Comparison of ENCODE assay signal across 24 cellular contexts in the genomic region with DNA sequence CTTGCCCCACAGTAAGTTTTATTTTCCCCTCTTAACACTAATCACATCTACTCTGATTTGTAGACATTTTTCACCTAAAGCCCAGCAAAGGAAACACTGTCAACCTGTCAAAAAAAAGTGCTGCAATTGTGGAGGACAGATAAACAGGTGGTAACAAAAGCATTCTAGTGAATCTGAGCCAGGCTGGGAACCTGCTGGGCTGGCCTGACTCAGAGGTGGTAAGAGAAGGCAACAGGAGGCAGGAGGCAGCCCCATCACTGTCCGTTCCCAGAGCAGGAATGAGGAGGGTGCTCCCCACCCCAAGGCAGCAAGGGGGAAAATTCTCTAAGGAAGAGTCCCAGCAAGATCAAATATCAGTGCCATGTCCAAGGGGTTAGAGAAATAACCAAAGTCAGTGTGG. TPM values are rescaled to one million over a fixed set of nuclear protein-coding genes. Genes with fewer than 3 reads are reported as not detected.
DNase-seq lines count a peak whose midpoint lies in the region; ATAC-seq lines count a peak whose summit lies in the region.
"Had no signal": no experiment of that assay in that cellular context is flagged by ENCODE, and none has a peak within 500 bp of the region (broad histone marks: within the 10 kb centered on the region; RNA-seq: fewer than 3 reads in every experiment).

No MANE protein-coding gene starts in this region.

- no peak overlapping the region for H3K9ac ChIP-seq in stomach smooth muscle (ENCODE audit: low read length in 2 of 2)
- H3K9ac ChIP-seq: SK-N-SH had no signal

- H3K4me3 ChIP-seq in stomach smooth muscle (ENCODE audit: low read length in 2 of 2) = no peak overlapping the region
- H3K4me3 ChIP-seq: body of pancreas, lung, spleen had no signal

- no peaks in the 10 kb centered on the region for H3K36me3 ChIP-seq in stomach smooth muscle (ENCODE audit: control insufficient read depth in 2 of 2, insufficient read depth in 2 of 2, low read length in 2 of 2)
- H3K36me3 ChIP-seq: spleen had no signal

- ATAC-seq in GM21381 (IDR thresholded peaks at IDR 0.05; ENCODE audit: unreplicated experiment) (peak; percentile 16), esophagus mucosa (peak; percentile 82), HG02973 (IDR thresholded peaks at IDR 0.05; ENCODE audit: unreplicated experiment) (no peak)
- ATAC-seq: body of pancreas, HCT116 had no signal

- no peaks in the 10 kb centered on the region for H3K27me3 ChIP-seq in stomach smooth muscle (ENCODE audit: control insufficient read depth in 1 of 2, insufficient read depth in 2 of 2, low read length in 2 of 2)
- H3K27me3 ChIP-seq: body of pancreas, spleen had no signal

- H3K27ac ChIP-seq in angular gyrus (ENCODE audit: low read depth, low read length) (peak overlapping the region; percentile 63), stomach smooth muscle (ENCODE audit: low read length) (peak overlapping the region; percentile 31)
- H3K27ac ChIP-seq: body of pancreas, RWPE1, spleen had no signal

- DNase-seq in HUDEP-2 (lab: John Stamatoyannopoulos, UW; ENCODE audit: unreplicated experiment in 76 of 76) (no peak), NOMO-1 (lab: John Stamatoyannopoulos, UW; ENCODE audit: unreplicated experiment in 2 of 2) (no peak)
- DNase-seq: activated CD4-positive, alpha-beta T cell treated with anti-CD3 and anti-CD28 coated beads, Interleukin-2, amount 50 U/mL, for 1 hour; activated naive CD8-positive, alpha-beta T cell treated with anti-CD3 and anti-CD28 coated beads, Interleukin-2, amount 50 U/mL, for 24 hours; body of pancreas; CD4-positive, CD25-positive, alpha-beta regulatory T cell; dermis blood vessel endothelial cell; DMS153; foreskin melanocyte; GF-D8; NCI-H526 treated with DMSO at 0.1 percent for 48 hours; occipital lobe; retina; SK-N-SH; spleen; stimulated activated CD4-positive, alpha-beta T cell treated with anti-CD3 and anti-CD28 coated beads, Interleukin-4, amount 100 ng/mL, for 24 hours had no signal

- H3K4me1 ChIP-seq in stomach smooth muscle (ENCODE audit: control insufficient read depth, insufficient read depth, low read length) = peaks cover 15% of the 10 kb centered on the region

- H3K9me3 ChIP-seq in stomach smooth muscle (ENCODE audit: control insufficient read depth in 2 of 2, low read length in 2 of 2) = no peaks in the 10 kb centered on the region
- H3K9me3 ChIP-seq: body of pancreas, SK-N-SH, spleen had no signal

RNA-seq across cellular contexts. Expression of a gene that starts 19.5 kb away (rescaled TPM):
- total RNA-seq in esophagus mucosa = 15.7 TPM
